Comparison of ENCODE assay signal across 8 cellular contexts in genomic region chr7:87219545-87220025, GRCh38. TPM values are rescaled to one million over a fixed set of nuclear protein-coding genes. Genes with fewer than 3 reads are reported as not detected.
DNase-seq lines count a peak whose midpoint lies in the region; ATAC-seq and TF ChIP-seq lines count a peak whose summit lies in the region.

TMEM243 (minus strand) TSS chr7:87219732; CDS start chr7:87219503, 229 bp downstream.

- intact Hi-C loops in activated T-helper 2 cell treated with anti-CD3 and anti-CD28 coated beads, Interferon-gamma antibody, Interleukin-2, Interleukin-4, amounts not matched to agents 10 μg/mL and 5 μg/mL and 100 μg/mL, durations not matched to agents 14 hours and 24 hours and 36 hours (cut with micrococcal nuclease) = loop anchor here (1.0 to 5.0 kb wide), 6 partner anchors 17 to 657 kb away; partner anchors contain the start of genes CROT, DBF4, DMTF1 and ELAPOR2

- H3K27ac ChIP-seq in stomach smooth muscle (ENCODE audit: low read length) = peak within 1 kb of the TSS; percentile 58

- peak within 1 kb of the TSS; percentile 97 for H3K27ac Mint-ChIP-seq in activated T-helper 2 cell treated with anti-CD3 and anti-CD28 coated beads, Interferon-gamma antibody, Interleukin-2, Interleukin-4, amounts not matched to agents 10 μg/mL and 5 μg/mL and 100 μg/mL, durations not matched to agents 14 hours and 24 hours and 36 hours
- peak within 1 kb of the TSS; percentile 74 for H3K27ac Mint-ChIP-seq in neural crest cell (ENCODE audit: unreplicated experiment)

- no peaks in the 10 kb centered on the region for H3K9me3 ChIP-seq in stomach smooth muscle (ENCODE audit: control insufficient read depth in 2 of 2, low read length in 2 of 2)

- H3K9me3 Mint-ChIP-seq in activated T-helper 2 cell treated with anti-CD3 and anti-CD28 coated beads, Interferon-gamma antibody, Interleukin-2, Interleukin-4, amounts not matched to agents 10 μg/mL and 5 μg/mL and 100 μg/mL, durations not matched to agents 14 hours and 24 hours and 36 hours = no peaks in the 10 kb centered on the region
- H3K9me3 Mint-ChIP-seq in neural crest cell = no peaks in the 10 kb centered on the region

- H3K4me3 ChIP-seq in fibroblast of pulmonary artery (replicated peaks; ENCODE audit: low read depth, low read length) (peak within 1 kb of the TSS; percentile 88), stomach smooth muscle (ENCODE audit: low read length in 2 of 2) (peak within 1 kb of the TSS; percentile 91 to 93)

- H3K27me3 ChIP-seq in stomach smooth muscle (ENCODE audit: control insufficient read depth in 1 of 2, insufficient read depth in 2 of 2, low read length in 2 of 2) = peaks cover 3 to 4% of the 10 kb centered on the region in 2 donors

- H3K36me3 Mint-ChIP-seq in activated T-helper 2 cell treated with anti-CD3 and anti-CD28 coated beads, Interferon-gamma antibody, Interleukin-2, Interleukin-4, amounts not matched to agents 10 μg/mL and 5 μg/mL and 100 μg/mL, durations not matched to agents 14 hours and 24 hours and 36 hours (ENCODE audit: low read depth) = peaks cover 21% of the 10 kb centered on the region
- no peaks in the 10 kb centered on the region for H3K36me3 Mint-ChIP-seq in neural crest cell (ENCODE audit: low read depth)

- peak within 1 kb of the TSS; percentile 77 to 79 for H3K9ac ChIP-seq in stomach smooth muscle (ENCODE audit: low read length in 2 of 2)

- peak; percentile 41 for ATAC-seq in GM19438 (IDR thresholded peaks at IDR 0.05; ENCODE audit: low read depth, unreplicated experiment)
- ATAC-seq in HG03565 (IDR thresholded peaks at IDR 0.05; ENCODE audit: unreplicated experiment) = peak; percentile 36

- DNase-seq in COLO668 (lab: John Stamatoyannopoulos, UW; ENCODE audit: unreplicated experiment) = peak; percentile 76
- DNase-seq in RPMI8226 = peak; percentile 95
- DNase-seq in activated T-helper 2 cell treated with anti-CD3 and anti-CD28 coated beads, Interferon-gamma antibody, Interleukin-2, Interleukin-4, amounts not matched to agents 10 μg/mL and 5 μg/mL and 100 μg/mL, durations not matched to agents 14 hours and 24 hours and 36 hours (ENCODE audit: low spot score) = peak; percentile 80
- peak; percentile 73 for DNase-seq in fibroblast of pulmonary artery (ENCODE audit: low read depth)
- DNase-seq in neural crest cell (ENCODE audit: low read depth, low spot score) = peak; percentile 43

- peaks cover 21% of the 10 kb centered on the region for H3K4me1 ChIP-seq in stomach smooth muscle (ENCODE audit: control insufficient read depth, insufficient read depth, low read length)

- peak within 1 kb of the TSS; percentile 99 for H3K4me3 Mint-ChIP-seq in activated T-helper 2 cell treated with anti-CD3 and anti-CD28 coated beads, Interferon-gamma antibody, Interleukin-2, Interleukin-4, amounts not matched to agents 10 μg/mL and 5 μg/mL and 100 μg/mL, durations not matched to agents 14 hours and 24 hours and 36 hours (ENCODE audit: low read depth)
- peak within 1 kb of the TSS; percentile 96 for H3K4me3 Mint-ChIP-seq in neural crest cell

- H3K27me3 Mint-ChIP-seq in activated T-helper 2 cell treated with anti-CD3 and anti-CD28 coated beads, Interferon-gamma antibody, Interleukin-2, Interleukin-4, amounts not matched to agents 10 μg/mL and 5 μg/mL and 100 μg/mL, durations not matched to agents 14 hours and 24 hours and 36 hours (ENCODE audit: low read depth) = peaks cover 13% of the 10 kb centered on the region
- H3K27me3 Mint-ChIP-seq in neural crest cell (ENCODE audit: low read depth) = no peaks in the 10 kb centered on the region

- peaks cover 30% of the 10 kb centered on the region for H3K4me1 Mint-ChIP-seq in activated T-helper 2 cell treated with anti-CD3 and anti-CD28 coated beads, Interferon-gamma antibody, Interleukin-2, Interleukin-4, amounts not matched to agents 10 μg/mL and 5 μg/mL and 100 μg/mL, durations not matched to agents 14 hours and 24 hours and 36 hours (ENCODE audit: low read depth)
- H3K4me1 Mint-ChIP-seq in neural crest cell = peaks cover 34% of the 10 kb centered on the region

- no peak for TF ChIP-seq CTCF in fibroblast of pulmonary artery (IDR thresholded peaks at IDR 0.05; ENCODE audit: low read length, missing control alignments)
- peak; percentile 45 for TF ChIP-seq CTCF in neural crest cell (conservative IDR thresholded peaks at IDR 0.05)

- H3K36me3 ChIP-seq in stomach smooth muscle (ENCODE audit: control insufficient read depth in 2 of 2, insufficient read depth in 2 of 2, low read length in 2 of 2) = no peaks in the 10 kb centered on the region

RNA-seq across cellular contexts. Expression of gene TMEM243, which starts in this region (rescaled TPM):
- 41.8 and 43.8 TPM in 2 replicates for total RNA-seq in activated T-helper 2 cell treated with anti-CD3 and anti-CD28 coated beads, Interferon-gamma antibody, Interleukin-2, Interleukin-4, amounts not matched to agents 10 μg/mL and 5 μg/mL and 100 μg/mL, durations not matched to agents 14 hours and 24 hours and 36 hours
- total RNA-seq in neural crest cell = 20.3 and 21.8 TPM in 2 replicates

Comparison
In these comparisons a context has a peak if more than half of its experiments do, and no peak if none do; other contexts are left out.
1. Peak in every context shown above with its lines: DNase-seq, ATAC-seq, H3K4me3 ChIP-seq and H3K27ac ChIP-seq.
2. DNase-seq: peak in every context shown above with its lines; median percentile 95 in RPMI8226; 80 in activated T-helper 2 cell treated with anti-CD3 and anti-CD28 coated beads, Interferon-gamma antibody, Interleukin-2, Interleukin-4, amounts not matched to agents 10 μg/mL and 5 μg/mL and 100 μg/mL, durations not matched to agents 14 hours and 24 hours and 36 hours; 76 in COLO668; 73 in fibroblast of pulmonary artery; 43 in neural crest cell.